ENCODE assay signal across 10 cellular contexts in genomic region chr10:110399163-110400094, GRCh38.
DNase-seq lines count a peak whose midpoint lies in the region; ATAC-seq and TF ChIP-seq lines count a peak whose summit lies in the region.
"Had no signal": no experiment of that assay in that cellular context is flagged by ENCODE, and none has a peak within 500 bp of the region (broad histone marks: within the 10 kb centered on the region; RNA-seq: fewer than 3 reads in every experiment).

No MANE protein-coding gene starts in this region.

- TF ChIP-seq CTCF in stomach (IDR thresholded peaks at IDR 0.05) (no peak), glutamatergic neuron (IDR thresholded peaks at IDR 0.05; ENCODE audit: partially characterized antibody, unreplicated experiment) (no peak)

- DNase-seq in HPDE6-E6E7 (ENCODE audit: extremely low spot score) (peak; percentile 86), glomerular visceral epithelial cell (ENCODE audit: extremely low spot score) (peak; percentile 91), stomach (peak; percentile 62), glutamatergic neuron (no peak), cortex of kidney (lab: John Stamatoyannopoulos, UW) (no peak)
- DNase-seq in activated naive CD8-positive, alpha-beta T cell treated with anti-CD3 and anti-CD28 coated beads, Interleukin-2, amount 50 U/mL, for 24 hours: no peak
- DNase-seq in activated CD4-positive, alpha-beta T cell treated with anti-CD3 and anti-CD28 coated beads for 1 hour: no peak
- DNase-seq: T-helper 9 cell had no signal

- peak overlapping the region; percentile 4 for H3K27ac Mint-ChIP-seq in activated naive CD8-positive, alpha-beta T cell treated with anti-CD3 and anti-CD28 coated beads, Interleukin-2, amount 50 U/mL, for 24 hours
- H3K27ac Mint-ChIP-seq in glutamatergic neuron (ENCODE audit: unreplicated experiment): no peak overlapping the region

- peaks cover 23 to 29% (median 27%) of the 10 kb centered on the region in 4 donors for H3K4me1 ChIP-seq in stomach

- peaks cover 2% of the 10 kb centered on the region for H3K36me3 Mint-ChIP-seq in activated naive CD8-positive, alpha-beta T cell treated with anti-CD3 and anti-CD28 coated beads, Interleukin-2, amount 50 U/mL, for 24 hours (ENCODE audit: low read depth)
- H3K36me3 Mint-ChIP-seq in glutamatergic neuron (ENCODE audit: unreplicated experiment): no peaks in the 10 kb centered on the region

- intact Hi-C loops in stomach (cut with DNase I; ENCODE audit: low total_unique reads): no loop called here

- no peaks in the 10 kb centered on the region for H3K27me3 Mint-ChIP-seq in activated naive CD8-positive, alpha-beta T cell treated with anti-CD3 and anti-CD28 coated beads, Interleukin-2, amount 50 U/mL, for 24 hours
- H3K27me3 Mint-ChIP-seq in glutamatergic neuron (ENCODE audit: unreplicated experiment): peaks cover 3% of the 10 kb centered on the region

- TF ChIP-seq POLR2A in stomach (IDR thresholded peaks at IDR 0.05): no peak

- peaks cover 29% of the 10 kb centered on the region for H3K4me1 Mint-ChIP-seq in activated naive CD8-positive, alpha-beta T cell treated with anti-CD3 and anti-CD28 coated beads, Interleukin-2, amount 50 U/mL, for 24 hours
- peaks cover 3% of the 10 kb centered on the region for H3K4me1 Mint-ChIP-seq in glutamatergic neuron (ENCODE audit: low read depth, unreplicated experiment)

- H3K9me3 Mint-ChIP-seq in activated naive CD8-positive, alpha-beta T cell treated with anti-CD3 and anti-CD28 coated beads, Interleukin-2, amount 50 U/mL, for 24 hours: no peaks in the 10 kb centered on the region
- peaks cover 2% of the 10 kb centered on the region for H3K9me3 Mint-ChIP-seq in glutamatergic neuron (ENCODE audit: unreplicated experiment)

- H3K36me3 ChIP-seq in stomach: no peaks in the 10 kb centered on the region

- H3K4me3 Mint-ChIP-seq in activated naive CD8-positive, alpha-beta T cell treated with anti-CD3 and anti-CD28 coated beads, Interleukin-2, amount 50 U/mL, for 24 hours: no peak overlapping the region
- H3K4me3 Mint-ChIP-seq in glutamatergic neuron (ENCODE audit: unreplicated experiment): no peak overlapping the region

- no peaks in the 10 kb centered on the region for H3K9me3 ChIP-seq in stomach

- TF ChIP-seq EP300 in stomach (IDR thresholded peaks at IDR 0.05): no peak

- WGBS in stomach, 5 donors: 44 to 52% (median 49%) methylated on average over 9 of the region's 9 CpGs

- peak overlapping the region; percentile 25 to 76 (median 69) for H3K27ac ChIP-seq in stomach
- H3K27ac ChIP-seq: coronary artery had no signal

- H3K4me3 ChIP-seq in stomach: no peak overlapping the region
- H3K4me3 ChIP-seq: coronary artery had no signal

- ATAC-seq in activated naive CD8-positive, alpha-beta T cell treated with anti-CD3 and anti-CD28 coated beads, Interleukin-2, amount 50 U/mL, for 24 hours: no peak
- no peak for ATAC-seq in HG02759 (IDR thresholded peaks at IDR 0.05; ENCODE audit: unreplicated experiment)

- no peaks in the 10 kb centered on the region for H3K27me3 ChIP-seq in stomach

Comparison
In these comparisons a context has a peak if more than half of its experiments do, and no peak if none do; other contexts are left out.
1. DNase-seq: peak in HPDE6-E6E7 (single experiment), glomerular visceral epithelial cell (single experiment) and stomach (single experiment); none in activated naive CD8-positive, alpha-beta T cell treated with anti-CD3 and anti-CD28 coated beads, Interleukin-2, amount 50 U/mL, for 24 hours (single experiment), glutamatergic neuron (single experiment), activated CD4-positive, alpha-beta T cell treated with anti-CD3 and anti-CD28 coated beads for 1 hour (single experiment) and cortex of kidney (single experiment).